In genomic region chr7:92736870-92737269, GRCh38 we compare ENCODE assay signal across 22 cellular contexts.
"Had no signal": no experiment of that assay in that cellular context is flagged by ENCODE, and none has a peak within 500 bp of the region (broad histone marks: within the 10 kb centered on the region; RNA-seq: fewer than 3 reads in every experiment).

No MANE protein-coding gene starts in this region.

- DNase-seq: activated CD4-positive, alpha-beta T cell treated with anti-CD3 and anti-CD28 coated beads for 4 hours; activated CD8-positive, alpha-beta T cell treated with anti-CD3 and anti-CD28 coated beads, Interleukin-2, amount 10 ng/mL, durations not matched to agents 7 days and 5 days; activated effector memory CD4-positive, alpha-beta T cell treated with anti-CD3 and anti-CD28 coated beads, Interleukin-2, amount 50 U/mL, for 16 hours; activated naive CD4-positive, alpha-beta T cell treated with Interleukin-2 at 50 U/mL for 16 hours; activated naive CD8-positive, alpha-beta T cell treated with anti-CD3 and anti-CD28 coated beads for 36 hours; activated T-cell treated with anti-CD3 and anti-CD28 coated beads, Interleukin-2, amount 50 U/mL, for 4 hours; brain microvascular endothelial cell; KG1; MG63; NCI-H1105; NCI-H1436; NCI-H1694 treated with DMSO at 0.1 percent for 48 hours; NCI-H2029 treated with DMSO at 0.1 percent for 48 hours; NCI-H345; NCI-H510A; NCI-H69; Peyer's patch; SHP77 treated with DMSO at 0.1 percent for 48 hours had no signal

- H3K4me3 ChIP-seq: cardiac muscle cell, MG63, Peyer's patch had no signal

- ATAC-seq: activated CD4-positive, CD25-positive, alpha-beta regulatory T cell treated with anti-CD3 and anti-CD28 coated beads, Interleukin-2, amount 50 U/mL, for 24 hours; activated CD8-positive, alpha-beta T cell treated with anti-CD3 and anti-CD28 coated beads, Interleukin-2, amount 10 ng/mL, durations not matched to agents 7 days and 5 days had no signal

- H3K27ac ChIP-seq: brain microvascular endothelial cell, cardiac muscle cell, Peyer's patch, VCaP had no signal

- H3K27me3 ChIP-seq: brain microvascular endothelial cell, cardiac muscle cell, MG63, Peyer's patch had no signal

- H3K9me3 ChIP-seq: MG63, Peyer's patch had no signal

- FAIRE-seq: colon had no signal

- H3K4me3 Mint-ChIP-seq: activated CD8-positive, alpha-beta T cell treated with anti-CD3 and anti-CD28 coated beads, Interleukin-2, amount 10 ng/mL, durations not matched to agents 7 days and 5 days; activated naive CD8-positive, alpha-beta T cell treated with anti-CD3 and anti-CD28 coated beads for 36 hours; activated T-cell treated with anti-CD3 and anti-CD28 coated beads, Interleukin-2, amount 50 U/mL, for 4 hours had no signal

- H3K27me3 Mint-ChIP-seq: activated naive CD8-positive, alpha-beta T cell treated with anti-CD3 and anti-CD28 coated beads for 36 hours had no signal

- H3K36me3 ChIP-seq: brain microvascular endothelial cell, cardiac muscle cell, Peyer's patch had no signal

- H3K27ac Mint-ChIP-seq: activated CD8-positive, alpha-beta T cell treated with anti-CD3 and anti-CD28 coated beads, Interleukin-2, amount 10 ng/mL, durations not matched to agents 7 days and 5 days; activated naive CD8-positive, alpha-beta T cell treated with anti-CD3 and anti-CD28 coated beads for 36 hours had no signal
